Comparison of ENCODE assay signal across 12 cellular contexts in genomic region chr7:32025381-32026075, GRCh38. TPM values are rescaled to one million over a fixed set of nuclear protein-coding genes. Genes with fewer than 3 reads are reported as not detected.
"Had no signal": no experiment of that assay in that cellular context is flagged by ENCODE, and none has a peak within 500 bp of the region (broad histone marks: within the 10 kb centered on the region; RNA-seq: fewer than 3 reads in every experiment).

No MANE protein-coding gene starts in this region.

- DNase-seq: activated CD4-positive, alpha-beta T cell treated with anti-CD3 and anti-CD28 coated beads, Interleukin-2, amount 50 U/mL, for 4 hours; activated gamma-delta T cell; adrenal gland; effector memory CD8-positive, alpha-beta T cell; esophagus squamous epithelium; left cardiac atrium; natural killer cell; stimulated activated naive B cell treated with anti-CD40 and anti-IgM and Interleukin-4, amounts not matched to agents 10 μg/mL and 1 μg/mL and 100 μg/mL, for 72 hours; upper lobe of right lung had no signal

- H3K4me3 ChIP-seq: adrenal gland, esophagus squamous epithelium, hepatocyte, lung, upper lobe of right lung had no signal

- H3K9me3 ChIP-seq: adrenal gland, esophagus squamous epithelium, upper lobe of right lung had no signal

- H3K27ac ChIP-seq: adrenal gland, esophagus squamous epithelium, hepatocyte, upper lobe of right lung had no signal

- ATAC-seq: effector memory CD8-positive, alpha-beta T cell; left cardiac atrium; natural killer cell; stimulated activated naive B cell treated with anti-CD40 and anti-IgM and Interleukin-4, amounts not matched to agents 10 μg/mL and 1 μg/mL and 100 μg/mL, for 72 hours; upper lobe of right lung had no signal

- H3K4me1 ChIP-seq: adrenal gland, upper lobe of right lung had no signal

- H3K27me3 ChIP-seq: adrenal gland, hepatocyte, upper lobe of right lung had no signal

- H3K36me3 ChIP-seq: adrenal gland, esophagus squamous epithelium, upper lobe of right lung had no signal

RNA-seq across cellular contexts. Expression of gene PDE1C, which starts 44.7 kb away (rescaled TPM):
- total RNA-seq: natural killer cell; T-helper 2 cell treated with Interferon-gamma antibody and Interleukin-4, amounts not matched to agents 100 ng/mL and 5 ng/mL, for 36 hours had no signal
